9 cellular contexts compared by ENCODE assay signal in the genomic region with DNA sequence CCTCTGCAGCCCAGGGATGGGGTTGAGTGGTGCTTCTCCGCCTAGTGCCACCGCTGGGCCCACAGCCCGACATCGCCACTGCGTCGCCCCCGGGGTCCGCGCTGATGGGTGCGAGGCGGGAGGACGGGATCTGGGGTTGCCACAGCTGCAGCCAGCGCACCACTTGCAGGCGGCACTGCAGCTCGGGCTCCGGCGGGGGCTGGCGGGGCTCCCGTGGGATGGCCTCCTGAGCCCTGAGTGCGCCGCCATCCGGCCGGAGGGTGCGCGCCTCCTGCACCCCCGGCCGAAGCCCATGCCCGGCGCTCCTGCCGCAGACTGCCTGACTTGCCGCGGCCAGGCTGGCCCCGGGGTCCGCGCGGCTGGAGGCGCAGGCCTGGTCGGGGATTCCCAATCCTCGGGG. TPM values are rescaled to one million over a fixed set of nuclear protein-coding genes. Genes with fewer than 3 reads are reported as not detected.
DNase-seq lines count a peak whose midpoint lies in the region; ATAC-seq, FAIRE-seq and TF ChIP-seq lines count a peak whose summit lies in the region.
"Not testable (repeated sequence)": the region's sequence is repeated elsewhere in the genome, so short reads cannot be mapped to it uniquely, and the experiment has no call there.
"Had no signal": no experiment of that assay in that cellular context is flagged by ENCODE, and none has a peak within 500 bp of the region (broad histone marks: within the 10 kb centered on the region; RNA-seq: fewer than 3 reads in every experiment).

No MANE protein-coding gene starts in this region.

- H3K4me3 ChIP-seq in GM12875 (ENCODE audit: low read depth, low read length), result peak overlapping the region; percentile 43
- peak overlapping the region; percentile 73; the same call in 1 of the 2 replicates for H3K4me3 ChIP-seq in GM12878
- peak overlapping the region; percentile 57 for H3K4me3 ChIP-seq in cardiac muscle cell
- peak overlapping the region; percentile 70 for H3K4me3 ChIP-seq in neural cell (ENCODE audit: low read length)
- H3K4me3 ChIP-seq in thoracic aorta, result peak overlapping the region; percentile 86

- 0 out of 2 replicates have a peak, but pooled peaks have one; percentile 11 for TF ChIP-seq CTCF in GM12875 (IDR thresholded peaks at IDR 0.05; ENCODE audit: borderline replicate concordance, insufficient read depth, low read depth, low read length)
- TF ChIP-seq CTCF in VCaP (conservative IDR thresholded peaks at IDR 0.05); GM12878 (IDR thresholded peaks at IDR 0.05 in 2 of 3, conservative IDR thresholded peaks at IDR 0.05 in 1 of 3; ENCODE audit: control insufficient read depth in 2 of 3, extremely low read depth in 1 of 3, insufficient read depth in 1 of 3, low read depth in 3 of 3, low read length in 3 of 3); cardiac muscle cell (IDR thresholded peaks at IDR 0.05; ENCODE audit: low read depth, low read length); neural cell (IDR thresholded peaks at IDR 0.05; ENCODE audit: poor library complexity, severe bottlenecking); thoracic aorta (IDR thresholded peaks at IDR 0.05): not testable (repeated sequence)

- H3K9me3 ChIP-seq in GM12878 (replicated peaks; ENCODE audit: control insufficient read depth, insufficient read depth, low read length); cardiac muscle cell (ENCODE audit: low read depth); neural cell (ENCODE audit: low read length); thoracic aorta: not testable (repeated sequence)

- not testable (repeated sequence) for H3K9me2 ChIP-seq in neural cell (ENCODE audit: insufficient read depth, low read length)

- SMC1A ChIA-PET in GM12878 (lab: Charles Lee; ENCODE audit: uncharacterized antibody, unreplicated experiment), result interaction anchor here (0.9 to 1.9 kb wide), 14 partner anchors 17 to 272 kb away, joined by 3 to 17 read pairs (median 5); a partner anchor contains a TSS

- peak; percentile 49 for ATAC-seq in GM21737 (IDR thresholded peaks at IDR 0.05; ENCODE audit: unreplicated experiment)
- peak; percentile 32 for ATAC-seq in HG03378 (IDR thresholded peaks at IDR 0.05; ENCODE audit: unreplicated experiment)
- ATAC-seq in GM12878, result peak; percentile 77
- not testable (repeated sequence) for ATAC-seq in thoracic aorta (ENCODE audit: insufficient number of reproducible peaks, low FRiP score, low read depth)

- H3K9ac ChIP-seq in GM12878 (ENCODE audit: control insufficient read depth, insufficient read depth, low read length) (peak overlapping the region; percentile 72; the same call in 1 of the 2 replicates), neural cell (ENCODE audit: low read length) (peak overlapping the region; percentile 88)

- FAIRE-seq in GM12878 (lab: Jason Lieb, UNC), result not testable (repeated sequence)

- TF ChIP-seq EP300 in GM12878 (IDR thresholded peaks at IDR 0.05; ENCODE audit: borderline replicate concordance in 1 of 2, control insufficient read depth in 1 of 2, low read depth in 2 of 2, low read length in 2 of 2); neural cell (conservative IDR thresholded peaks at IDR 0.05; ENCODE audit: poor library complexity, severe bottlenecking): not testable (repeated sequence)

- TF ChIP-seq RAD21 in GM12878 (IDR thresholded peaks at IDR 0.05; ENCODE audit: insufficient read depth, low read depth, low read length); neural cell (conservative IDR thresholded peaks at IDR 0.05): not testable (repeated sequence)

- CTCF ChIA-PET in GM12878 (lab: Yijun Ruan, JAX), result interaction anchor here (0.6 to 4.4 kb wide), 50 partner anchors 9 to 1120 kb away, joined by 3 to 43 read pairs (median 5); a partner anchor contains a TSS

- in situ Hi-C loops in GM12878 (cut with MboI), result not testable (repeated sequence)

- DNase-seq in GM12878 (ENCODE audit: low read depth, low spot score); cardiac muscle cell (ENCODE audit: low read depth in 1 of 2, low spot score in 1 of 2); thoracic aorta (ENCODE audit: low spot score): not testable (repeated sequence)

- intact Hi-C loops in GM12878 (cut with micrococcal nuclease; ENCODE audit: unreplicated experiment), result loop anchor here (2.0 kb wide), 1 partner anchor 125 kb away; a partner anchor contains a TSS

- not testable (repeated sequence) for H3K36me3 ChIP-seq in GM12878 (ENCODE audit: control insufficient read depth in 2 of 2, insufficient read depth in 2 of 2, low read length in 1 of 2); cardiac muscle cell; neural cell (ENCODE audit: insufficient read depth, low read length); thoracic aorta

- BruUV-seq in GM12878 (replicated peaks; lab: Mats Ljungman, UMichigan), result not testable (repeated sequence)

- RAD21 ChIA-PET in GM12878 (lab: Charles Lee; ENCODE audit: unreplicated experiment), result interaction anchor here (0.6 to 2.0 kb wide), 17 partner anchors 31 to 962 kb away, joined by 3 to 24 read pairs (median 4); a partner anchor contains a TSS

- H4K20me1 ChIP-seq in GM12878 (ENCODE audit: control insufficient read depth, insufficient read depth); neural cell (ENCODE audit: insufficient read depth): not testable (repeated sequence)

- not testable (repeated sequence) for H3K4me1 ChIP-seq in GM12878 (ENCODE audit: control insufficient read depth, insufficient read depth, low read length); cardiac muscle cell (ENCODE audit: low read depth); thoracic aorta (ENCODE audit: control insufficient read depth in 1 of 2, low read depth in 2 of 2)

- not testable (repeated sequence) for H3K27me3 ChIP-seq in GM12878 (replicated peaks in 1 of 2; ENCODE audit: control insufficient read depth in 2 of 2, insufficient read depth in 2 of 2, low read length in 1 of 2); cardiac muscle cell; neural cell (ENCODE audit: insufficient read depth, low read depth, low read length); thoracic aorta (replicated peaks; ENCODE audit: insufficient read depth)

- TF ChIP-seq POLR2A in GM12878 (IDR thresholded peaks at IDR 0.05; ENCODE audit: low read depth, low read length), result 0 out of 2 replicates have a peak, but pooled peaks have one; percentile 40

- POLR2A ChIA-PET in GM12878 (lab: Charles Lee), result not testable (repeated sequence)

- WGBS in GM12878 (ENCODE audit: insufficient coverage, insufficient replicate concordance, low lambda C conversion rate, missing lambda C conversion rate), result 0% methylated on average over 11 of the region's 39 CpGs

- H3F3A ChIP-seq in neural cell (ENCODE audit: insufficient read depth, low read length, poor library complexity, severe bottlenecking), result not testable (repeated sequence)

- H3K79me2 ChIP-seq in GM12878 (ENCODE audit: control insufficient read depth, insufficient read depth, low read length); neural cell (replicated peaks; ENCODE audit: insufficient read depth, low read length): not testable (repeated sequence)

- peak overlapping the region; percentile 87; the same call in 1 of the 2 replicates for H2AFZ ChIP-seq in GM12878 (ENCODE audit: control insufficient read depth, low read depth, low read length)
- H2AFZ ChIP-seq in neural cell (ENCODE audit: low read depth, low read length), result not testable (repeated sequence)

- H3K27ac ChIP-seq in VCaP, result peak overlapping the region; percentile 71
- 0 out of 2 replicates have a peak overlapping the region, but pooled peaks have one; percentile 67 for H3K27ac ChIP-seq in GM12878 (ENCODE audit: control insufficient read depth, insufficient read depth)
- not testable (repeated sequence) for H3K27ac ChIP-seq in cardiac muscle cell
- peak overlapping the region; percentile 90 for H3K27ac ChIP-seq in neural cell (ENCODE audit: low read length)
- H3K27ac ChIP-seq in thoracic aorta, result peak overlapping the region in 1 of 2 donors; percentile 80

- peak overlapping the region; percentile 93; the same call in 1 of the 2 replicates for H3K4me2 ChIP-seq in GM12878 (ENCODE audit: control insufficient read depth, insufficient read depth)
- H3K4me2 ChIP-seq in neural cell (ENCODE audit: low read length), result not testable (repeated sequence)

RNA-seq across cellular contexts. Expression of a gene that starts 0.5 kb away (rescaled TPM):
- total RNA-seq in GM12878 (2013; cell fraction: nucleolus; rRNA removed), result 481 and 487 TPM in 2 replicates
- total RNA-seq in GM12878 (2014; rRNA removed), result 23.6 and 29.5 TPM in 2 replicates
- 39.8 and 43.3 TPM in 2 replicates for total RNA-seq in GM12878 (2014; rRNA removed; fragmentation: Illumina TruSeq; extraction: Trizol)
- total RNA-seq in GM12878 (2021), result 24.1 and 26.2 TPM in 2 replicates
- 3.8 TPM for polyA plus RNA-seq in GM12878 (2011; ENCODE audit: low read depth)
- polyA plus RNA-seq in GM12878 (2011; rRNA removed), result 12.5 and 14.7 TPM in 2 replicates
- 2.5 and 2.7 TPM in 2 replicates for polyA plus RNA-seq in GM12878 (2011; cell fraction: cytosol; rRNA removed)
- 40.1 and 49.2 TPM in 2 replicates for polyA plus RNA-seq in GM12878 (2011; cell fraction: nucleus; rRNA removed)
- polyA plus RNA-seq in GM12878 (2012), result 5.3 and 5.9 TPM in 2 replicates
- 12.6 and 12.9 TPM in 2 replicates for polyA plus RNA-seq in GM12878 (2014; fragmentation: Illumina TruSeq; extraction: Trizol)
- 10 to 100 TPM in 1 of 2 experiments, 1 to 10 TPM in 1; 3.2 to 15.3 TPM for polyA plus RNA-seq in GM12878 (2014; fragmentation: Nextera tagmentation; extraction: Ambion mirVana)
- polyA plus RNA-seq in GM12878 (2014; rRNA removed), result 7.5 and 7.6 TPM in 2 replicates
- 10 to 100 TPM; 24.7 to 29.0 TPM for polyA plus RNA-seq in GM12878 (2016; fragmentation: Nextera tagmentation; extraction: Ambion mirVana)
- 116 and 121 TPM in 2 replicates for polyA minus RNA-seq in GM12878 (2011; rRNA and poly(A)+ RNA removed)
- polyA minus RNA-seq in GM12878 (2011; cell fraction: cytosol; rRNA and poly(A)+ RNA removed), result 6.0 and 8.9 TPM in 2 replicates
- 227 and 281 TPM in 2 replicates for polyA minus RNA-seq in GM12878 (2011; cell fraction: nucleus; rRNA and poly(A)+ RNA removed)
- total RNA-seq in cardiac muscle cell, result 11.0 and 43.9 TPM in 2 replicates
- polyA plus RNA-seq in cardiac muscle cell, result 35.6 and 49.1 TPM in 2 replicates
- polyA plus RNA-seq in neural cell, result 76.9 and 90.3 TPM in 2 replicates
- polyA minus RNA-seq in neural cell, result 489 and 606 TPM in 2 replicates
- total RNA-seq in thoracic aorta, result 10 to 100 TPM; 39.8 to 89.4 TPM

RNA-seq across cellular contexts. Expression of a gene that starts 42.6 kb away (rescaled TPM):
- not detected in 2 replicates for total RNA-seq in GM12878 (2013; cell fraction: nucleolus; rRNA removed)
- not detected in 2 replicates for total RNA-seq in GM12878 (2014; rRNA removed)
- not detected in 2 replicates for total RNA-seq in GM12878 (2014; rRNA removed; fragmentation: Illumina TruSeq; extraction: Trizol)
- total RNA-seq in GM12878 (2021), result not detected in 2 replicates
- polyA plus RNA-seq in GM12878 (2011; ENCODE audit: low read depth), result not detected
- not detected in 2 replicates for polyA plus RNA-seq in GM12878 (2011; rRNA removed)
- not detected in 2 replicates for polyA plus RNA-seq in GM12878 (2011; cell fraction: cytosol; rRNA removed)
- polyA plus RNA-seq in GM12878 (2011; cell fraction: nucleus; rRNA removed), result 0.01 TPM in 1 of 2 replicates, not detected in the other
- 0.16 TPM in 1 of 2 replicates, not detected in the other for polyA plus RNA-seq in GM12878 (2012)
- not detected in 2 replicates for polyA plus RNA-seq in GM12878 (2014; fragmentation: Illumina TruSeq; extraction: Trizol)
- polyA plus RNA-seq in GM12878 (2014; fragmentation: Nextera tagmentation; extraction: Ambion mirVana), result not detected
- not detected in 2 replicates for polyA plus RNA-seq in GM12878 (2014; rRNA removed)
- under 1 TPM; 0.04 to 0.05 TPM for polyA plus RNA-seq in GM12878 (2016; fragmentation: Nextera tagmentation; extraction: Ambion mirVana)
- not detected in 2 replicates for polyA minus RNA-seq in GM12878 (2011; rRNA and poly(A)+ RNA removed)
- not detected in 2 replicates for polyA minus RNA-seq in GM12878 (2011; cell fraction: cytosol; rRNA and poly(A)+ RNA removed)
- not detected in 2 replicates for polyA minus RNA-seq in GM12878 (2011; cell fraction: nucleus; rRNA and poly(A)+ RNA removed)
- 1.5 and 3.5 TPM in 2 replicates for total RNA-seq in cardiac muscle cell
- 1.8 and 2.2 TPM in 2 replicates for polyA plus RNA-seq in cardiac muscle cell
- polyA plus RNA-seq in neural cell, result not detected in 2 replicates
- not detected in 2 replicates for polyA minus RNA-seq in neural cell
- 1 to 10 TPM; 6.9 TPM for total RNA-seq in thoracic aorta
- total RNA-seq: Daoy had no signal
